8 cellular contexts compared by ENCODE assay signal in genomic region chr19:32580353-32580900, GRCh38. TPM values are rescaled to one million over a fixed set of nuclear protein-coding genes. Genes with fewer than 3 reads are reported as not detected.
DNase-seq lines count a peak whose midpoint lies in the region; ATAC-seq and FAIRE-seq lines count a peak whose summit lies in the region.

No MANE protein-coding gene starts in this region.

- H3K4me3 ChIP-seq in SK-N-MC (peak overlapping the region; percentile 80), skeletal muscle satellite cell (ENCODE audit: low read length) (peak overlapping the region; percentile 96)

- H3K9ac ChIP-seq in SK-N-MC (ENCODE audit: insufficient read length) (no peak overlapping the region), skeletal muscle satellite cell (ENCODE audit: low read depth, low read length) (peak overlapping the region; percentile 52)

- intact Hi-C loops in Right ventricle myocardium superior (cut with DNase I): loop anchor here (10.0 kb wide), 1 partner anchor 94 kb away; the partner anchor contains the start of genes ANKRD27 and RGS9BP

- H3K27ac ChIP-seq in SK-N-MC: no peak overlapping the region

- in situ Hi-C loops in ACHN (cut with HindIII; ENCODE audit: low pct_ligation_motif_present, low pct_unique_long_range_greater_than_20kb, low sequenced_read_pairs): no loop called here

- H3K9me3 ChIP-seq in SK-N-MC (ENCODE audit: low read depth, low read length): no peaks in the 10 kb centered on the region
- H3K9me3 ChIP-seq in skeletal muscle satellite cell (replicated peaks; ENCODE audit: low read length): no peaks in the 10 kb centered on the region

- peak overlapping the region; percentile 95 for H3K4me2 ChIP-seq in skeletal muscle satellite cell (ENCODE audit: low read length)

- no peak for DNase-seq in SK-N-MC (ENCODE audit: low read depth, low spot score)
- DNase-seq in Right ventricle myocardium superior: no peak
- DNase-seq in ACHN: no peak
- no peak for DNase-seq in cortex of kidney (lab: John Stamatoyannopoulos, UW)
- no peak for DNase-seq in RCC 7860 (ENCODE audit: low spot score)

- peaks cover 4% of the 10 kb centered on the region for H3K27me3 ChIP-seq in skeletal muscle satellite cell (ENCODE audit: control insufficient read depth, insufficient read depth, low read length)

- peak; percentile 36 for ATAC-seq in GM18907 (IDR thresholded peaks at IDR 0.05; ENCODE audit: unreplicated experiment)
- peak; percentile 22 for ATAC-seq in HG02870 (IDR thresholded peaks at IDR 0.05; ENCODE audit: unreplicated experiment)
- ATAC-seq in Right ventricle myocardium superior (ENCODE audit: poor library complexity): peak; percentile 46

- FAIRE-seq in RCC 7860 (lab: Jason Lieb, UNC): no peak

- H3K4me1 ChIP-seq in skeletal muscle satellite cell (ENCODE audit: control insufficient read depth, insufficient read depth, low read length): peaks cover 13% of the 10 kb centered on the region

- peaks cover 35% of the 10 kb centered on the region for H3K36me3 ChIP-seq in SK-N-MC (ENCODE audit: insufficient read depth, low read length)
- peaks cover 26% of the 10 kb centered on the region for H3K36me3 ChIP-seq in skeletal muscle satellite cell (ENCODE audit: insufficient read depth, low read length)

RNA-seq across cellular contexts. Expression of gene PDCD5, which starts 0.6 kb away (rescaled TPM):
- 137 TPM for total RNA-seq in Right ventricle myocardium superior
- total RNA-seq in skeletal muscle satellite cell (2012; rRNA removed): 194 and 206 TPM in 2 replicates
